12 cellular contexts compared by ENCODE assay signal in genomic region chr5:150615141-150615699, GRCh38. TPM values are rescaled to one million over a fixed set of nuclear protein-coding genes. Genes with fewer than 3 reads are reported as not detected.
DNase-seq lines count a peak whose midpoint lies in the region; ATAC-seq and TF ChIP-seq lines count a peak whose summit lies in the region.
"Had no signal": no experiment of that assay in that cellular context is flagged by ENCODE, and none has a peak within 500 bp of the region (broad histone marks: within the 10 kb centered on the region; RNA-seq: fewer than 3 reads in every experiment).

No MANE protein-coding gene starts in this region.

- no peaks in the 10 kb centered on the region for H3K36me3 ChIP-seq in adipocyte (ENCODE audit: control insufficient read depth, insufficient read depth, low read length, severe bottlenecking)
- H3K36me3 ChIP-seq in heart right ventricle = no peaks in the 10 kb centered on the region

- ATAC-seq in heart right ventricle (peak; percentile 7 to 43 (median 36)), sciatic nerve (peak; percentile 61)

- H3K9me3 ChIP-seq in adipocyte (ENCODE audit: control insufficient read depth, low read length) (no peaks in the 10 kb centered on the region), heart right ventricle (no peaks in the 10 kb centered on the region)

- 9 to 15% methylated on average over 17 of the region's 17 CpGs for WGBS in heart right ventricle, 2 donors

- peaks cover 31% of the 10 kb centered on the region for H3K4me1 ChIP-seq in adipocyte (ENCODE audit: control insufficient read depth, insufficient read depth, low read length)
- peaks cover 78 to 100% (median 99%) of the 10 kb centered on the region in 9 donors for H3K4me1 ChIP-seq in heart right ventricle

- H3K4me3 ChIP-seq in adipocyte (ENCODE audit: low read length) = peak overlapping the region; percentile 15
- H3K4me3 ChIP-seq in heart right ventricle = peak overlapping the region in 1 of 10 donors; percentile 8

- no peak for TF ChIP-seq CTCF in heart right ventricle (IDR thresholded peaks at IDR 0.05)

- H3K27me3 ChIP-seq in adipocyte (replicated peaks; ENCODE audit: control insufficient read depth, insufficient read depth, low read length) (peaks cover 4% of the 10 kb centered on the region), heart right ventricle (no peaks in the 10 kb centered on the region)

- H3K9ac ChIP-seq in adipocyte (ENCODE audit: low read length) = no peak overlapping the region

- DNase-seq in D341Med (ENCODE audit: low spot score) (peak; percentile 44), adipocyte (ENCODE audit: low read depth) (peak; percentile 40), heart right ventricle (peak; percentile 57 to 87), sciatic nerve (ENCODE audit: low spot score) (no peak), mesenteric fat pad (ENCODE audit: low spot score) (no peak), NCI-H748 treated with DMSO at 0.1 percent for 48 hours (lab: John Stamatoyannopoulos, UW) (no peak)
- no peak for DNase-seq in activated effector memory CD4-positive, alpha-beta T cell treated with Interleukin-2 at 50 U/mL for 16 hours
- DNase-seq in activated CD4-positive, CD25-positive, alpha-beta regulatory T cell (lab: John Stamatoyannopoulos, UW) = no peak
- DNase-seq: activated T-cell treated with anti-CD3 and anti-CD28 coated beads, Interleukin-2, amount 50 U/mL, for 1 hour; COR-L47; foreskin melanocyte had no signal

- intact Hi-C loops in heart right ventricle (cut with DNase I) (no loop called here), sciatic nerve (cut with DNase I) (no loop called here)

- H3K27ac ChIP-seq in heart right ventricle = peak overlapping the region; percentile 85 to 100 (median 95)

RNA-seq across cellular contexts. Expression of gene SYNPO, which starts 25.2 kb away (rescaled TPM):
- total RNA-seq in heart right ventricle (100 to 1,000 TPM; 589 to 777 (median 703) TPM), sciatic nerve (179 TPM), mesenteric fat pad (174 TPM)
- 100 to 1,000 TPM; 129 to 344 TPM for polyA plus RNA-seq in heart right ventricle
- total RNA-seq: SK-MEL-5 had no signal

RNA-seq across cellular contexts. Expression of gene MYOZ3, which starts 45.8 kb away (rescaled TPM):
- total RNA-seq in heart right ventricle (10 to 100 TPM in 2 of 10 donors, 1 to 10 TPM in 8; 4.5 to 12.2 (median 6.0) TPM), sciatic nerve (17.9 TPM), mesenteric fat pad (0.42 TPM)
- 1 to 10 TPM in 1 of 2 donors, under 1 TPM in 1; 0.91 to 4.1 TPM for polyA plus RNA-seq in heart right ventricle
- total RNA-seq: SK-MEL-5 had no signal

Comparison
In these comparisons a context has a peak if more than half of its experiments do, and no peak if none do; other contexts are left out.
1. DNase-seq: peak in D341Med (single experiment), adipocyte (single experiment) and heart right ventricle (2 of 2); none in sciatic nerve (single experiment), activated effector memory CD4-positive, alpha-beta T cell treated with Interleukin-2 at 50 U/mL for 16 hours (single experiment), activated CD4-positive, CD25-positive, alpha-beta regulatory T cell (0 of 4), mesenteric fat pad (single experiment) and NCI-H748 treated with DMSO at 0.1 percent for 48 hours (single experiment).